24 cellular contexts compared by ENCODE assay signal in the genomic region with DNA sequence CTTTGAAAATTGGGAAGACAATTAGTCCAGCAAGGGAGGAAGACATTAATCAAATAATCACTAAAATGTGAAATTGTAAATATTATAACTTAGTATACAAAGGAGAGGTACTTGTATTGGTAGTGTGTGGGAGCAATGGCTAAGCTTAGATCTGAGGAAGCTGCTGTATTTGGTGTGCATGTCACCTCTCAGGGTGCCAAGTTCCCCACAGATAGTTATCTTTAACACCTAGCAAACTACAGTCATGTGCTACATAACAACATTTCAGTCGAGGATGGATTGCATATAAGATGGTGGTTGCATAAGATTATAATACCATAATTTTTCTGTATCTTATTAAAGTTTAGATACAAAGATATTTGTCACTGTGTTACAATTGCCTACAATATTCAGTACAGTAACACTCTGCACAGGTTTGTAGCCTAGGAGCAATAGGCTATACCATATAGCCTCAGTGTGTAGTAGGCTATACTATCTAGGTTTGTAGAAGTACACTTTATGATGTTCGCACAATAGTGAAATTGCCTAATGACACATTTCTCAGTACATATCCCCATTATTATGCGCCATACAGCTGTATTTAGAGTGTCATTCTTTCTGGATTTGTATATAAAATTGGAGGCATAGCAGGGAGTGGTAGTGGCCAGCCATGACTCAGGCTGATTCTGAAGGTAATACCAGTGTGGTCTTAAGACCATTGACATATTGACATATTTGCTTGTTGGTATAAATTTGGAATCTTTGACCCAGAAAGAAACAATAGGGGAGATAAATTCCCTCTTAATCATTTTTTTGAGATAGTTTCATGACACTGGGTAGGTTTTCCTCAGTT.
"Had no signal": no experiment of that assay in that cellular context is flagged by ENCODE, and none has a peak within 500 bp of the region (broad histone marks: within the 10 kb centered on the region; RNA-seq: fewer than 3 reads in every experiment).

No MANE protein-coding gene starts in this region.

- H3K4me3 Mint-ChIP-seq: mesothelial cell of epicardium, nephron, type B pancreatic cell had no signal

- H3K36me3 ChIP-seq: esophagus muscularis mucosa, gastrocnemius medialis, heart right ventricle, prostate gland, spleen, suprapubic skin, thyroid gland, uterus had no signal

- H3K27me3 Mint-ChIP-seq: type B pancreatic cell had no signal

- H3K27ac ChIP-seq: epithelial cell of prostate, esophagus muscularis mucosa, gastrocnemius medialis, heart right ventricle, parathyroid adenoma, prostate gland, spleen, suprapubic skin, thyroid gland, uterus had no signal

- H3K9ac ChIP-seq: parathyroid adenoma had no signal

- H3K79me2 ChIP-seq: parathyroid adenoma had no signal

- H3K27me3 ChIP-seq: esophagus muscularis mucosa, gastrocnemius medialis, heart right ventricle, spleen, suprapubic skin, thyroid gland, uterus had no signal

- H3K9me3 ChIP-seq: esophagus muscularis mucosa, gastrocnemius medialis, prostate gland, suprapubic skin, thyroid gland, uterus had no signal

- H2AFZ ChIP-seq: parathyroid adenoma had no signal

- ATAC-seq: gastrocnemius medialis, heart right ventricle, left lobe of liver, sciatic nerve had no signal

- H3K4me3 ChIP-seq: esophagus muscularis mucosa, gastrocnemius medialis, heart right ventricle, prostate gland, spleen, suprapubic skin, thyroid gland, uterus had no signal

- H3K4me1 Mint-ChIP-seq: mesothelial cell of epicardium, nephron had no signal

- H3K36me3 Mint-ChIP-seq: mesothelial cell of epicardium, type B pancreatic cell had no signal

- H3K27ac Mint-ChIP-seq: mesothelial cell of epicardium, nephron, type B pancreatic cell had no signal

- H3K9me3 Mint-ChIP-seq: mesothelial cell of epicardium, nephron, type B pancreatic cell had no signal

- H3K4me1 ChIP-seq: esophagus muscularis mucosa, gastrocnemius medialis, heart right ventricle, parathyroid adenoma, prostate gland, spleen, suprapubic skin, thyroid gland, uterus had no signal

- DNase-seq: effector memory CD4-positive, alpha-beta T cell; gastrocnemius medialis; heart right ventricle; hypothalamus; islet precursor cell; mammary epithelial cell; retina; spleen; stimulated activated CD4-positive, alpha-beta T cell treated with anti-CD3 and anti-CD28 coated beads, Interleukin-15, amount 100 ng/mL, for 24 hours; stimulated activated CD4-positive, alpha-beta T cell treated with anti-CD3 and anti-CD28 coated beads, Interleukin-1b, Interleukin-23, amount 100 ng/mL, for 48 hours; stimulated activated CD4-positive, alpha-beta T cell treated with anti-CD3 and anti-CD28 coated beads, Interleukin-4, amount 100 ng/mL, for 4 hours; stimulated activated naive CD4-positive, alpha-beta T cell treated with Interleukin-2 at 50 U/mL for 16 hours; thyroid gland; uterus had no signal
